In genomic region chr20:4150095-4150492, GRCh38 we compare ENCODE assay signal across 8 cellular contexts. TPM values are rescaled to one million over a fixed set of nuclear protein-coding genes. Genes with fewer than 3 reads are reported as not detected.
DNase-seq lines count a peak whose midpoint lies in the region; ATAC-seq and TF ChIP-seq lines count a peak whose summit lies in the region.

No MANE protein-coding gene starts in this region.

- DNase-seq in CD14-positive monocyte (ENCODE audit: low spot score) (no peak), PC-9 (no peak), epithelial cell of proximal tubule (ENCODE audit: low read depth) (no peak), neural progenitor cell (ENCODE audit: low spot score) (no peak), NCI-H510A (lab: John Stamatoyannopoulos, UW) (no peak), NCI-H146 treated with DMSO at 0.1 percent for 48 hours (lab: John Stamatoyannopoulos, UW; ENCODE audit: unreplicated experiment) (no peak), NCI-H69 (lab: John Stamatoyannopoulos, UW) (no peak)

- peaks cover 51% of the 10 kb centered on the region for H3K4me1 Mint-ChIP-seq in CD14-positive monocyte
- H3K4me1 Mint-ChIP-seq in neural progenitor cell: peaks cover 41% of the 10 kb centered on the region

- BruUV-seq in PC-9 (replicated peaks; lab: Mats Ljungman, UMichigan): TSS peak; percentile 55

- no peak overlapping the region for H2AFZ ChIP-seq in PC-9
- H2AFZ ChIP-seq in neural progenitor cell (replicated peaks): no peak overlapping the region

- H3K4me1 ChIP-seq in PC-9 (replicated peaks; ENCODE audit: insufficient read depth) (peaks cover 37% of the 10 kb centered on the region), neural progenitor cell (peaks cover 21% of the 10 kb centered on the region)

- no peak for ATAC-seq in GM18498 (IDR thresholded peaks at IDR 0.05; ENCODE audit: unreplicated experiment)

- H3K4me3 ChIP-seq in PC-9 (peak overlapping the region; percentile 89), epithelial cell of proximal tubule (ENCODE audit: low read depth, low read length) (peak overlapping the region; percentile 95), neural progenitor cell (peak overlapping the region; percentile 93)

- no peaks in the 10 kb centered on the region for H3K9me2 ChIP-seq in PC-9 (ENCODE audit: insufficient read depth)

- H4K20me1 ChIP-seq in PC-9 (ENCODE audit: insufficient read depth) (peaks cover 3% of the 10 kb centered on the region; the same call in 1 of the 2 replicates), neural progenitor cell (ENCODE audit: low read depth) (peaks cover 47% of the 10 kb centered on the region)

- H3K27ac ChIP-seq in PC-9 (no peak overlapping the region), neural progenitor cell (no peak overlapping the region)

- H3F3A ChIP-seq in PC-9 (ENCODE audit: insufficient read depth, low read depth) (peaks cover 11% of the 10 kb centered on the region; the same call in 1 of the 2 replicates), neural progenitor cell (ENCODE audit: low read depth) (peaks cover 3% of the 10 kb centered on the region)

- H3K4me3 Mint-ChIP-seq in CD14-positive monocyte (peak overlapping the region; percentile 84 to 87), neural progenitor cell (peak overlapping the region; percentile 89)

- peaks cover 36% of the 10 kb centered on the region for H3K79me2 ChIP-seq in PC-9 (ENCODE audit: low read depth)
- H3K79me2 ChIP-seq in neural progenitor cell (ENCODE audit: low read depth): no peaks in the 10 kb centered on the region

- TF ChIP-seq CTCF in CD14-positive monocyte (IDR thresholded peaks at IDR 0.05) (no peak), PC-9 (conservative IDR thresholded peaks at IDR 0.05) (no peak), epithelial cell of proximal tubule (conservative IDR thresholded peaks at IDR 0.05; ENCODE audit: low read depth, low read length) (no peak), neural progenitor cell (IDR thresholded peaks at IDR 0.05) (no peak)

- POLR2A ChIA-PET in PC-9 (lab: Charles Lee; ENCODE audit: unreplicated experiment): no interaction called here

- H3K4me2 ChIP-seq in PC-9 (peak overlapping the region; percentile 85), neural progenitor cell (peak overlapping the region; percentile 95)

- H3K27me3 Mint-ChIP-seq in CD14-positive monocyte (ENCODE audit: low read depth in 3 of 3) (peaks cover 17 to 26% (median 23%) of the 10 kb centered on the region in 3 donors), neural progenitor cell (ENCODE audit: insufficient read depth, low read depth) (peaks cover 15% of the 10 kb centered on the region)

- H3K9ac ChIP-seq in neural progenitor cell: no peak overlapping the region

- H3K9me3 Mint-ChIP-seq in CD14-positive monocyte (peaks cover 0 to 3% (median 0%) of the 10 kb centered on the region in 7 donors), neural progenitor cell (no peaks in the 10 kb centered on the region)

- peak overlapping the region in 3 of 7 donors; percentile 28 to 48 (median 44) for H3K27ac Mint-ChIP-seq in CD14-positive monocyte
- peak overlapping the region; percentile 5 for H3K27ac Mint-ChIP-seq in neural progenitor cell

- CTCF ChIA-PET in PC-9 (lab: Charles Lee): no interaction called here

- H3K27me3 ChIP-seq in PC-9 (ENCODE audit: insufficient read depth, low read depth): no peaks in the 10 kb centered on the region
- peaks cover 27% of the 10 kb centered on the region for H3K27me3 ChIP-seq in neural progenitor cell

- no peaks in the 10 kb centered on the region for H3K36me3 ChIP-seq in PC-9 (ENCODE audit: low read depth)
- no peaks in the 10 kb centered on the region for H3K36me3 ChIP-seq in neural progenitor cell

- H3K9me3 ChIP-seq in PC-9 (ENCODE audit: insufficient read depth, low read depth) (no peaks in the 10 kb centered on the region), neural progenitor cell (ENCODE audit: low read depth) (no peaks in the 10 kb centered on the region)

- intact Hi-C loops in CD14-positive monocyte (cut with micrococcal nuclease) (loop anchor here in 1 of 2 donors (5.0 kb wide), 1 partner anchor 43 kb away; no protein-coding TSS in a partner anchor), PC-9 (cut with micrococcal nuclease; ENCODE audit: unreplicated experiment) (no loop called here)

- H3K36me3 Mint-ChIP-seq in CD14-positive monocyte (peaks cover 9 to 18% of the 10 kb centered on the region in 2 donors), neural progenitor cell (peaks cover 5% of the 10 kb centered on the region)

RNA-seq across cellular contexts. Expression of gene SMOX, which starts 1.5 kb away (rescaled TPM):
- 1 to 10 TPM; 5.4 to 7.7 TPM for polyA plus RNA-seq in CD14-positive monocyte
- total RNA-seq in PC-9 (2021) (32.3 and 34.5 TPM in 2 replicates), epithelial cell of proximal tubule (66.7 and 68.3 TPM in 2 replicates), neural progenitor cell (ENCODE audit: low replicate concordance) (6.8 and 11.6 TPM in 2 replicates)
